In genomic region chr10:132187421-132188138, GRCh38 we compare ENCODE assay signal across 9 cellular contexts. TPM values are rescaled to one million over a fixed set of nuclear protein-coding genes. Genes with fewer than 3 reads are reported as not detected.
DNase-seq lines count a peak whose midpoint lies in the region; ATAC-seq and TF ChIP-seq lines count a peak whose summit lies in the region.
"Had no signal": no experiment of that assay in that cellular context is flagged by ENCODE, and none has a peak within 500 bp of the region (broad histone marks: within the 10 kb centered on the region; RNA-seq: fewer than 3 reads in every experiment).

No MANE protein-coding gene starts in this region.

- H3K4me3 ChIP-seq in ACC112 (ENCODE audit: low read depth, low read length), result peak overlapping the region; percentile 73
- H3K4me3 ChIP-seq in colonic mucosa, result peak overlapping the region; percentile 9
- H3K4me3 ChIP-seq in muscle layer of duodenum (ENCODE audit: low read depth in 1 of 2, low read length in 2 of 2), result peak overlapping the region; percentile 16 to 52
- H3K4me3 ChIP-seq in aorta (ENCODE audit: low read length in 2 of 2), result peak overlapping the region in 1 of 2 donors; percentile 48

- no peak for TF ChIP-seq CTCF in colonic mucosa (IDR thresholded peaks at IDR 0.05)

- H3K9me3 ChIP-seq in colonic mucosa, result no peaks in the 10 kb centered on the region
- no peaks in the 10 kb centered on the region for H3K9me3 ChIP-seq in muscle layer of duodenum (ENCODE audit: control insufficient read depth in 1 of 2, low read length in 2 of 2)
- no peaks in the 10 kb centered on the region for H3K9me3 ChIP-seq in aorta (ENCODE audit: control insufficient read depth, low read length)

- H3K79me2 ChIP-seq in ACC112 (ENCODE audit: control insufficient read depth, insufficient read depth, low read length, unreplicated experiment), result no peaks in the 10 kb centered on the region

- ATAC-seq in HG02759 (IDR thresholded peaks at IDR 0.05; ENCODE audit: unreplicated experiment) (peak; percentile 32), aorta (ENCODE audit: low FRiP score) (no peak), HG03108 (IDR thresholded peaks at IDR 0.05; ENCODE audit: unreplicated experiment) (no peak)

- H3K27me3 ChIP-seq in ACC112 (ENCODE audit: insufficient read depth, low read length) (peaks cover 64% of the 10 kb centered on the region), colonic mucosa (peaks cover 33% of the 10 kb centered on the region), muscle layer of duodenum (ENCODE audit: low read depth, low read length) (peaks cover 26% of the 10 kb centered on the region), aorta (ENCODE audit: control insufficient read depth in 1 of 2, insufficient read depth in 2 of 2, low read length in 1 of 2) (no peaks in the 10 kb centered on the region)

- no peak overlapping the region for H3K9ac ChIP-seq in colonic mucosa (ENCODE audit: low read depth in 2 of 2, low read length in 2 of 2)

- no peak overlapping the region for H2AFZ ChIP-seq in ACC112 (ENCODE audit: low read length, unreplicated experiment)

- DNase-seq in colonic mucosa, result no peak
- DNase-seq in NCI-H226, result no peak
- DNase-seq in NCI-H1930 (lab: John Stamatoyannopoulos, UW), result no peak
- DNase-seq in aorta, result no peak
- DNase-seq: NCI-H524 treated with DMSO at 0.1 percent for 48 hours had no signal

- H3K36me3 ChIP-seq in ACC112 (ENCODE audit: insufficient read depth, low read length), result no peaks in the 10 kb centered on the region
- H3K36me3 ChIP-seq in colonic mucosa, result no peaks in the 10 kb centered on the region
- H3K36me3 ChIP-seq in muscle layer of duodenum (ENCODE audit: control insufficient read depth in 1 of 2, insufficient read depth in 2 of 2, low read length in 2 of 2), result no peaks in the 10 kb centered on the region
- H3K36me3 ChIP-seq in aorta (ENCODE audit: control insufficient read depth in 1 of 2, insufficient read depth in 2 of 2, low read length in 1 of 2), result no peaks in the 10 kb centered on the region

- H3K27ac ChIP-seq in ACC112 (ENCODE audit: low read depth, low read length) (no peak overlapping the region), colonic mucosa (no peak overlapping the region), muscle layer of duodenum (ENCODE audit: low read length) (no peak overlapping the region), aorta (ENCODE audit: low read depth in 1 of 2, low read length in 2 of 2) (no peak overlapping the region)

- 0 to 1% methylated on average over 54 to 59 of the region's 59 CpGs for WGBS in aorta, 2 donors

- H3K4me1 ChIP-seq in ACC112 (ENCODE audit: control insufficient read depth, insufficient read depth, low read length, unreplicated experiment), result no peaks in the 10 kb centered on the region
- H3K4me1 ChIP-seq in colonic mucosa, result peaks cover 10% of the 10 kb centered on the region
- peaks cover 0 to 27% of the 10 kb centered on the region in 2 donors for H3K4me1 ChIP-seq in muscle layer of duodenum (ENCODE audit: control insufficient read depth in 1 of 2, insufficient read depth in 2 of 2, low read length in 2 of 2)
- H3K4me1 ChIP-seq in aorta (ENCODE audit: control insufficient read depth in 1 of 2, insufficient read depth in 2 of 2, low read length in 2 of 2), result no peaks in the 10 kb centered on the region

- intact Hi-C loops in colonic mucosa (cut with DNase I) (no loop called here), aorta (cut with DNase I) (no loop called here)

RNA-seq across cellular contexts. Expression of gene DPYSL4, which starts 0.8 kb away (rescaled TPM):
- total RNA-seq in colonic mucosa (under 1 TPM; 0.27 to 0.44 TPM), aorta (1 to 10 TPM in 1 of 2 donors, under 1 TPM in 1; 0.84 to 1.4 TPM)
- polyA plus RNA-seq in aorta, result under 1 TPM in 1 of 2 donors, not detected in 1; 0.95 TPM
